In the genomic region with DNA sequence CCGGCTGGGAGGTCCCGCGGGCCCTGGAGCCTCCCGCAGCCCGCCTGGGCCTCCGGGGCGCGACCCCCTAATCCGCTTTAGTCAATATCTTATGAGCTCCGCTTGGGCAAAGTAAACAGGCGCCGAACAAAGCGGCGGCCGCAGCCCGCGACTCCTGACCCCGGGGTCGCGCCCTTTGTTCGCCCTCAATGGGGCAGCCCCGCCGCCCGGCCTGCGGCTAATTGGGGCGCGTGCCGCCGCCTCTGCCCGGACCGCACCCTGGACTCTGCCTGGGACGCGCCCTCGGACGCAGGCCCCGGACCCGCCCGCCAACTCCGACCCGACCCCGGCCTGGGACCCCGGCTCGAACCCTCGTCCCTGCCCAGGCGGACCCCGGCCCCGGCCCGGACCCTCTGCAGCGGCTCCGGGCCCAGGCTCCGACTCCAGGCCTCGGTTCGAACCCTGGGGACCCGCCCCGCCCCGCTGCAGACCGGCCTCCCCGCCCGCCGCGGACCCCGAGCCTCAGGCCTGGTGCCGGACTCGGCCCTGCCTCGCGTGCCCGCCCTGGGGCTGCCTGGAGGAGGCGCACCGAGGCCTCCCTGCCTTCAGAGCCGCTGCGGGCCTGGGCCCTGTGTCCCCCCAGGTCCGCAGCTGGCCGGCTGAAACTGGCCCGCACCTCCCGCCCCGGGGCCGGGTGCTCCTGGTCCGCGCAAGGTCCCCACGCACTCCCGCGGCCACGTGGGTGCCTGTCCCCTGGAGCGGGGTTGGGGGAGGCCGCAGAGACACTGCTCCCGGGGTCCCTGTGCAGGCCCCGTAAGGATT, we compare ENCODE assay signal across 12 cellular contexts.
DNase-seq lines count a peak whose midpoint lies in the region; ATAC-seq and TF ChIP-seq lines count a peak whose summit lies in the region.
"Had no signal": no experiment of that assay in that cellular context is flagged by ENCODE, and none has a peak within 500 bp of the region (broad histone marks: within the 10 kb centered on the region; RNA-seq: fewer than 3 reads in every experiment).

No MANE protein-coding gene starts in this region.

- no peak overlapping the region for H2AFZ ChIP-seq in SK-N-SH (ENCODE audit: low read depth)
- H2AFZ ChIP-seq in osteoblast (ENCODE audit: low read length): no peak overlapping the region

- H3K36me3 ChIP-seq in SK-N-SH (replicated peaks in 1 of 2; ENCODE audit: control insufficient read depth in 1 of 2, insufficient read depth in 2 of 2, low read length in 1 of 2) (peaks cover 0 to 4% of the 10 kb centered on the region in 2 experiments), heart right ventricle (no peaks in the 10 kb centered on the region), osteoblast (ENCODE audit: insufficient read depth, low read length) (no peaks in the 10 kb centered on the region)

- ATAC-seq in SK-N-SH treated with all-trans-retinoic acid at 6 μM for 48 hours (no peak), heart right ventricle (peak in 2 of 8 donors; percentile 6 to 20)
- ATAC-seq: A549, natural killer cell had no signal

- H3K4me2 ChIP-seq in SK-N-SH (peak overlapping the region; percentile 95), osteoblast (ENCODE audit: insufficient read depth, low read length) (peak overlapping the region; percentile 100)
- H3K4me2 ChIP-seq: A549 had no signal

- no peak for TF ChIP-seq EP300 in SK-N-SH (IDR thresholded peaks at IDR 0.05; ENCODE audit: borderline replicate concordance in 1 of 2, low read depth in 1 of 2, low read length in 1 of 2)

- H3K79me2 ChIP-seq in SK-N-SH (ENCODE audit: insufficient read depth): peaks cover 100% of the 10 kb centered on the region
- H3K79me2 ChIP-seq in osteoblast (ENCODE audit: insufficient read depth, low read length): peaks cover 100% of the 10 kb centered on the region

- H3K27me3 ChIP-seq in SK-N-SH (ENCODE audit: insufficient read depth) (no peaks in the 10 kb centered on the region), heart right ventricle (no peaks in the 10 kb centered on the region), osteoblast (ENCODE audit: insufficient read depth, low read length) (no peaks in the 10 kb centered on the region)

- TF ChIP-seq CTCF in SK-N-SH (IDR thresholded peaks at IDR 0.05) (no peak), heart right ventricle (IDR thresholded peaks at IDR 0.05) (no peak), osteoblast (IDR thresholded peaks at IDR 0.05; ENCODE audit: extremely low read depth, low read depth, low read length) (no peak)

- CTCF ChIA-PET in SK-N-SH (lab: Yijun Ruan, JAX) (interaction anchor here (1.2 to 1.7 kb wide), 5 partner anchors 48 to 67 kb away, joined by 3 to 8 read pairs (median 4); no protein-coding TSS in a partner anchor), HEK293T (lab: Yijun Ruan, JAX) (interaction anchor here (0.5 kb wide), 1 partner anchor 10 kb away, joined by 3 read pairs; no protein-coding TSS in a partner anchor)

- H4K20me1 ChIP-seq in SK-N-SH (ENCODE audit: insufficient read depth) (no peaks in the 10 kb centered on the region), osteoblast (ENCODE audit: insufficient read depth, low read length) (no peaks in the 10 kb centered on the region)

- H3K4me1 ChIP-seq in SK-N-SH (ENCODE audit: control insufficient read depth in 1 of 2, insufficient read depth in 2 of 2, low read depth in 1 of 2, low read length in 1 of 2) (peaks cover 44 to 67% of the 10 kb centered on the region in 2 experiments), heart right ventricle (peaks cover 31 to 93% (median 91%) of the 10 kb centered on the region in 9 donors), osteoblast (ENCODE audit: insufficient read depth, low read length) (peaks cover 79% of the 10 kb centered on the region)

- DNase-seq in SK-N-SH: peak; percentile 45
- DNase-seq in heart right ventricle: no peak
- peak; percentile 90 for DNase-seq in osteoblast (ENCODE audit: insufficient read length, low spot score, missing footprints)
- peak; percentile 41 for DNase-seq in ureter (ENCODE audit: low spot score)
- no peak for DNase-seq in mucosa of gallbladder (ENCODE audit: low spot score)
- DNase-seq in HEK293T (ENCODE audit: extremely low spot score): no peak
- DNase-seq in retina: no peak
- DNase-seq: natural killer cell, NCI-H526, T-helper 1 cell had no signal

- peak overlapping the region; percentile 99 for H3K9ac ChIP-seq in SK-N-SH

- no peaks in the 10 kb centered on the region for H3K9me2 ChIP-seq in SK-N-SH

- POLR2A ChIA-PET in SK-N-SH (lab: Yijun Ruan, JAX) (interaction anchor here (3.2 kb wide), 1 partner anchor 49 kb away, joined by 11 read pairs; no protein-coding TSS in a partner anchor), HEK293T (lab: Yijun Ruan, JAX) (no interaction called here)

- H3F3A ChIP-seq in SK-N-SH (replicated peaks; ENCODE audit: insufficient read depth): peaks cover 35% of the 10 kb centered on the region

- H3K4me3 ChIP-seq in SK-N-SH (ENCODE audit: low read depth in 2 of 2, low read length in 1 of 2) (peak overlapping the region in 1 of 2 experiments; percentile 26; a peak in 1 of 4 replicates), heart right ventricle (peak overlapping the region in 5 of 10 donors; percentile 7 to 35 (median 22)), osteoblast (ENCODE audit: insufficient read depth, low read length) (peak overlapping the region; percentile 46)
- H3K4me3 ChIP-seq: A549 had no signal

- TF ChIP-seq RAD21 in SK-N-SH (IDR thresholded peaks at IDR 0.05; ENCODE audit: low read length): no peak

- H3K9me3 ChIP-seq in SK-N-SH: no peaks in the 10 kb centered on the region
- H3K9me3 ChIP-seq in heart right ventricle: no peaks in the 10 kb centered on the region
- no peaks in the 10 kb centered on the region for H3K9me3 ChIP-seq in osteoblast (ENCODE audit: low read depth, low read length)
- H3K9me3 ChIP-seq: A549 had no signal

- H3K27ac ChIP-seq in SK-N-SH (ENCODE audit: low read depth in 2 of 2, low read length in 1 of 2): peak overlapping the region; percentile 100
- peak overlapping the region in 8 of 10 donors; percentile 29 to 100 (median 100) for H3K27ac ChIP-seq in heart right ventricle
- H3K27ac ChIP-seq in osteoblast (ENCODE audit: low read depth, low read length): peak overlapping the region; percentile 97
- H3K27ac ChIP-seq: A549 had no signal

- WGBS in SK-N-SH (ENCODE audit: low lambda C conversion rate): 83% methylated on average over 10 of the region's 87 CpGs
- 76% methylated on average over 83 to 87 of the region's 87 CpGs for WGBS in heart right ventricle, 2 donors

- intact Hi-C loops in heart right ventricle (cut with DNase I): no loop called here

TF ChIP-seq in SK-N-SH, 30 proteins besides CTCF, POLR2A, EP300 and RAD21 (continues in another document):
- TF ChIP-seq NFIC (IDR thresholded peaks at IDR 0.05; ENCODE audit: borderline replicate concordance): no peak
- no peak for TF ChIP-seq EZH2phosphoT487 (IDR thresholded peaks at IDR 0.05; ENCODE audit: borderline replicate concordance, low read depth)
- no peak for TF ChIP-seq ELF1 (IDR thresholded peaks at IDR 0.05)
- TF ChIP-seq FOSL2 (IDR thresholded peaks at IDR 0.05; ENCODE audit: borderline replicate concordance, low read depth): no peak
- TF ChIP-seq CHD2 (IDR thresholded peaks at IDR 0.05; ENCODE audit: low read length, partially characterized antibody): no peak

TF ChIP-seq in SK-N-SH treated with all-trans-retinoic acid at 6 μM for 48 hours, 23 proteins besides CTCF, POLR2A, EP300 and RAD21 (continues in another document):
- TF ChIP-seq ZNF70 (CRISPR knock-in tag; IDR thresholded peaks at IDR 0.05): no peak
- no peak for TF ChIP-seq ZC3H10 (CRISPR knock-in tag; IDR thresholded peaks at IDR 0.05)
- no peak for TF ChIP-seq BACH2 (CRISPR knock-in tag; IDR thresholded peaks at IDR 0.05; ENCODE audit: borderline replicate concordance)
- TF ChIP-seq PATZ1 (CRISPR knock-in tag; IDR thresholded peaks at IDR 0.05; ENCODE audit: borderline replicate concordance): no peak
- no peak for TF ChIP-seq ZNF565 (CRISPR knock-in tag; conservative IDR thresholded peaks at IDR 0.05; ENCODE audit: low read depth)
- TF ChIP-seq ESRRG (CRISPR knock-in tag; IDR thresholded peaks at IDR 0.05): no peak

TF ChIP-seq in HEK293T, 16 proteins besides CTCF, POLR2A, EP300 and RAD21:
- TF ChIP-seq SP1 (IDR thresholded peaks at IDR 0.05) (no peak), ARNT (IDR thresholded peaks at IDR 0.05) (no peak), BHLHE40 (IDR thresholded peaks at IDR 0.05; ENCODE audit: borderline replicate concordance) (no peak), SUZ12 (IDR thresholded peaks at IDR 0.05) (no peak)
TF ChIP-seq in HEK293T: peak in this region for 0.

Comparison
In these comparisons a context has a peak if more than half of its experiments do, and no peak if none do; other contexts are left out.
1. DNase-seq: peak in SK-N-SH (single experiment), osteoblast (single experiment) and ureter (single experiment); none in heart right ventricle (0 of 2), mucosa of gallbladder (single experiment), HEK293T (single experiment) and retina (single experiment).
2. Peak in every context shown above with its lines, with median percentiles within 50 percentile points of each other: H3K27ac ChIP-seq.